21 cellular contexts compared by ENCODE assay signal in genomic region chr1:38773483-38773882, GRCh38.
DNase-seq lines count a peak whose midpoint lies in the region; ATAC-seq, FAIRE-seq and TF ChIP-seq lines count a peak whose summit lies in the region.
"Had no signal": no experiment of that assay in that cellular context is flagged by ENCODE, and none has a peak within 500 bp of the region (broad histone marks: within the 10 kb centered on the region; RNA-seq: fewer than 3 reads in every experiment).

No MANE protein-coding gene starts in this region.

- no peaks in the 10 kb centered on the region for H3K4me1 Mint-ChIP-seq in stimulated activated effector memory CD8-positive, alpha-beta T cell treated with anti-CD3 and anti-CD28 coated beads, Interleukin-12 subunit alpha, Interleukin-12 subunit beta, amount 100 ng/mL, for 72 hours
- H3K4me1 Mint-ChIP-seq in activated naive CD4-positive, alpha-beta T cell treated with anti-CD3 and anti-CD28 coated beads, Interleukin-2, amount 10 ng/mL, durations not matched to agents 7 days and 5 days = no peaks in the 10 kb centered on the region
- H3K4me1 Mint-ChIP-seq: CD14-positive monocyte; CD8-positive, alpha-beta memory T cell had no signal

- no peaks in the 10 kb centered on the region for H3K9me3 ChIP-seq in BLaER1
- H3K9me3 ChIP-seq in HEK293 (ENCODE audit: control insufficient read depth, insufficient read depth, low read depth, low read length) = no peaks in the 10 kb centered on the region
- no peaks in the 10 kb centered on the region for H3K9me3 ChIP-seq in neuronal stem cell (replicated peaks in 1 of 2; ENCODE audit: control insufficient read depth in 2 of 2, insufficient read depth in 1 of 2, low read depth in 1 of 2, low read length in 2 of 2)
- H3K9me3 ChIP-seq: HAP-1 had no signal

- POLR2A ChIA-PET in HEK293 (lab: Yijun Ruan, JAX) = no interaction called here

- H3K9ac ChIP-seq in BLaER1 (no peak overlapping the region), neuronal stem cell (ENCODE audit: low read depth, low read length, poor library complexity) (no peak overlapping the region)

- FAIRE-seq in GM19239 (lab: Jason Lieb, UNC) = no peak
- FAIRE-seq: A204.1, D721Med, GM12878 had no signal

- H4K20me1 ChIP-seq in BLaER1 = no peaks in the 10 kb centered on the region

- no peaks in the 10 kb centered on the region for H3K9me3 Mint-ChIP-seq in stimulated activated effector memory CD8-positive, alpha-beta T cell treated with anti-CD3 and anti-CD28 coated beads, Interleukin-12 subunit alpha, Interleukin-12 subunit beta, amount 100 ng/mL, for 72 hours
- H3K9me3 Mint-ChIP-seq in activated naive CD4-positive, alpha-beta T cell treated with anti-CD3 and anti-CD28 coated beads, Interleukin-2, amount 10 ng/mL, durations not matched to agents 7 days and 5 days = no peaks in the 10 kb centered on the region
- H3K9me3 Mint-ChIP-seq: CD4-positive, alpha-beta T cell; CD8-positive, alpha-beta memory T cell; GM23338 had no signal

- H3K27ac ChIP-seq in BLaER1 (peak overlapping the region; percentile 51), HEK293 (ENCODE audit: extremely low read depth, low read depth, low read length) (no peak overlapping the region), neuronal stem cell (replicated peaks; ENCODE audit: low read length) (no peak overlapping the region)
- H3K27ac ChIP-seq: 22Rv1 had no signal

- H3K27ac Mint-ChIP-seq in stimulated activated effector memory CD8-positive, alpha-beta T cell treated with anti-CD3 and anti-CD28 coated beads, Interleukin-12 subunit alpha, Interleukin-12 subunit beta, amount 100 ng/mL, for 72 hours = no peak overlapping the region
- H3K27ac Mint-ChIP-seq in activated naive CD4-positive, alpha-beta T cell treated with anti-CD3 and anti-CD28 coated beads, Interleukin-2, amount 10 ng/mL, durations not matched to agents 7 days and 5 days = no peak overlapping the region
- H3K27ac Mint-ChIP-seq: CD14-positive monocyte; CD4-positive, alpha-beta T cell; CD8-positive, alpha-beta memory T cell; GM23338 had no signal

- TF ChIP-seq CTCF in HEK293 (tag by site-specific recombination; IDR thresholded peaks at IDR 0.05) = no peak

- H3K14ac ChIP-seq in neuronal stem cell (ENCODE audit: low read length) = no peak overlapping the region

- H2BK12ac ChIP-seq in neuronal stem cell (ENCODE audit: low read length) = no peak overlapping the region

- no peak overlapping the region for H3K4me3 Mint-ChIP-seq in stimulated activated effector memory CD8-positive, alpha-beta T cell treated with anti-CD3 and anti-CD28 coated beads, Interleukin-12 subunit alpha, Interleukin-12 subunit beta, amount 100 ng/mL, for 72 hours
- H3K4me3 Mint-ChIP-seq in activated naive CD4-positive, alpha-beta T cell treated with anti-CD3 and anti-CD28 coated beads, Interleukin-2, amount 10 ng/mL, durations not matched to agents 7 days and 5 days = no peak overlapping the region
- H3K4me3 Mint-ChIP-seq: CD14-positive monocyte; CD4-positive, alpha-beta T cell; CD8-positive, alpha-beta memory T cell; GM23338 had no signal

- peaks cover 19% of the 10 kb centered on the region for H3K27me3 Mint-ChIP-seq in activated naive CD4-positive, alpha-beta T cell treated with anti-CD3 and anti-CD28 coated beads, Interleukin-2, amount 10 ng/mL, durations not matched to agents 7 days and 5 days

- H3K36me3 ChIP-seq in BLaER1 (no peaks in the 10 kb centered on the region), HEK293 (ENCODE audit: control insufficient read depth in 2 of 2, insufficient read depth in 1 of 2, low read length in 2 of 2) (no peaks in the 10 kb centered on the region), neuronal stem cell (replicated peaks in 1 of 2; ENCODE audit: control insufficient read depth in 2 of 2, insufficient read depth in 2 of 2, low read length in 2 of 2) (no peaks in the 10 kb centered on the region)
- H3K36me3 ChIP-seq: HAP-1 had no signal

- CTCF ChIA-PET in HEK293 (lab: Yijun Ruan, JAX) = no interaction called here
- CTCF ChIA-PET in activated naive CD4-positive, alpha-beta T cell treated with anti-CD3 and anti-CD28 coated beads, Interleukin-2, amount 10 ng/mL, durations not matched to agents 7 days and 5 days (lab: Charles Lee) = no interaction called here

- no peak overlapping the region for H4K91ac ChIP-seq in neuronal stem cell (ENCODE audit: low read depth, low read length, poor library complexity)

- WGBS in neuronal stem cell (ENCODE audit: extremely low coverage in 2 of 2, insufficient read length in 2 of 2, insufficient replicate concordance in 1 of 2), 2 donors = no CpG with 5 or more reads among the region's 2 CpGs

- H2BK120ac ChIP-seq in neuronal stem cell (ENCODE audit: low read depth, low read length) = no peak overlapping the region

- no peaks in the 10 kb centered on the region for H3K36me3 Mint-ChIP-seq in stimulated activated effector memory CD8-positive, alpha-beta T cell treated with anti-CD3 and anti-CD28 coated beads, Interleukin-12 subunit alpha, Interleukin-12 subunit beta, amount 100 ng/mL, for 72 hours
- no peaks in the 10 kb centered on the region for H3K36me3 Mint-ChIP-seq in activated naive CD4-positive, alpha-beta T cell treated with anti-CD3 and anti-CD28 coated beads, Interleukin-2, amount 10 ng/mL, durations not matched to agents 7 days and 5 days
- H3K36me3 Mint-ChIP-seq: CD14-positive monocyte; CD8-positive, alpha-beta memory T cell had no signal

- no peak overlapping the region for H4K8ac ChIP-seq in neuronal stem cell (ENCODE audit: low read depth, low read length)

- H3K4me2 ChIP-seq in BLaER1 (peak overlapping the region; percentile 53), neuronal stem cell (ENCODE audit: insufficient read depth, low read length, poor library complexity, severe bottlenecking) (no peak overlapping the region)
- H3K4me2 ChIP-seq: GM23338 had no signal

- no peak overlapping the region for H2AFZ ChIP-seq in neuronal stem cell (ENCODE audit: low read length)
- H2AFZ ChIP-seq: GM23338 had no signal

- no peak overlapping the region for H2BK15ac ChIP-seq in neuronal stem cell (ENCODE audit: low read length)

- no peak overlapping the region for H3K4ac ChIP-seq in neuronal stem cell (ENCODE audit: low read length)

- no peak for ATAC-seq in stimulated activated effector memory CD8-positive, alpha-beta T cell treated with anti-CD3 and anti-CD28 coated beads, Interleukin-12 subunit alpha, Interleukin-12 subunit beta, amount 100 ng/mL, for 72 hours
- ATAC-seq: GM12878, GM23338 had no signal

- DNase-seq in SW480 (ENCODE audit: low spot score) = peak; percentile 12
- DNase-seq in neuronal stem cell (ENCODE audit: low spot score) = no peak
- DNase-seq in stimulated activated effector memory CD8-positive, alpha-beta T cell treated with anti-CD3 and anti-CD28 coated beads, Interleukin-12 subunit alpha, Interleukin-12 subunit beta, amount 100 ng/mL, for 72 hours (ENCODE audit: low spot score in 2 of 2) = no peak
- DNase-seq in activated naive CD4-positive, alpha-beta T cell treated with anti-CD3 and anti-CD28 coated beads, Interleukin-2, amount 10 ng/mL, durations not matched to agents 7 days and 5 days = no peak
- no peak for DNase-seq in GM19239 (ENCODE audit: insufficient read length, low spot score)
- no peak for DNase-seq in Ammon's horn (ENCODE audit: low spot score)
- DNase-seq: CD4-positive, alpha-beta T cell; CD8-positive, alpha-beta memory T cell; DMS 273 treated with DMSO at 0.1 percent for 48 hours; DMS79; EL; GDM1 had no signal

- H3K23ac ChIP-seq in neuronal stem cell (ENCODE audit: low read depth, low read length, poor library complexity) = no peak overlapping the region

- H3K4me1 ChIP-seq in BLaER1 (peaks cover 69% of the 10 kb centered on the region), HEK293 (ENCODE audit: control insufficient read depth, insufficient read depth, low read length) (peaks cover 5% of the 10 kb centered on the region; the same call in 1 of the 2 replicates), neuronal stem cell (ENCODE audit: control insufficient read depth in 2 of 2, insufficient read depth in 1 of 2, low read depth in 1 of 2, low read length in 2 of 2) (peaks cover 0 to 6% of the 10 kb centered on the region in 2 donors)
- H3K4me1 ChIP-seq: HAP-1 had no signal

- peak overlapping the region; percentile 5 for H3K18ac ChIP-seq in neuronal stem cell (ENCODE audit: low read length)

- H3K27me3 ChIP-seq in BLaER1 = no peaks in the 10 kb centered on the region
- H3K27me3 ChIP-seq in neuronal stem cell (ENCODE audit: control insufficient read depth in 3 of 3, insufficient read depth in 3 of 3, low read depth in 1 of 3, low read length in 3 of 3) = peaks cover 0 to 15% (median 0%) of the 10 kb centered on the region in 3 experiments

- H3K79me1 ChIP-seq in neuronal stem cell (ENCODE audit: low read depth, low read length) = no peaks in the 10 kb centered on the region

- no peak overlapping the region for H2BK5ac ChIP-seq in neuronal stem cell (ENCODE audit: low read length)

- peak overlapping the region; percentile 23 for H2AK5ac ChIP-seq in neuronal stem cell (ENCODE audit: low read depth, low read length)

- H3K4me3 ChIP-seq in BLaER1 (no peak overlapping the region), HEK293 (ENCODE audit: low read depth, low read length) (no peak overlapping the region), neuronal stem cell (ENCODE audit: low read length in 2 of 2) (peak overlapping the region in 1 of 2 donors; percentile 1)
- H3K4me3 ChIP-seq: GM12878, GM23338, HAP-1 had no signal

TF ChIP-seq in HEK293, 187 proteins besides CTCF, POLR2A, EP300 and RAD21:
- TF ChIP-seq ZFP69B (tag by site-specific recombination; IDR thresholded peaks at IDR 0.05) (peak; percentile 62; the same call in 1 of the 2 replicates), ZNF2 (tag by site-specific recombination; IDR thresholded peaks at IDR 0.05) (no peak), ZNF626 (tag by site-specific recombination; IDR thresholded peaks at IDR 0.05) (no peak)
- TF ChIP-seq, protein P1, sequence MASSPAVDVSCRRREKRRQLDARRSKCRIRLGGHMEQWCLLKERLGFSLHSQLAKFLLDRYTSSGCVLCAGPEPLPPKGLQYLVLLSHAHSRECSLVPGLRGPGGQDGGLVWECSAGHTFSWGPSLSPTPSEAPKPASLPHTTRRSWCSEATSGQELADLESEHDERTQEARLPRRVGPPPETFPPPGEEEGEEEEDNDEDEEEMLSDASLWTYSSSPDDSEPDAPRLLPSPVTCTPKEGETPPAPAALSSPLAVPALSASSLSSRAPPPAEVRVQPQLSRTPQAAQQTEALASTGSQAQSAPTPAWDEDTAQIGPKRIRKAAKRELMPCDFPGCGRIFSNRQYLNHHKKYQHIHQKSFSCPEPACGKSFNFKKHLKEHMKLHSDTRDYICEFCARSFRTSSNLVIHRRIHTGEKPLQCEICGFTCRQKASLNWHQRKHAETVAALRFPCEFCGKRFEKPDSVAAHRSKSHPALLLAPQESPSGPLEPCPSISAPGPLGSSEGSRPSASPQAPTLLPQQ (tag by site-specific recombination; IDR thresholded peaks at IDR 0.05) = peak; percentile 72
